Comparison of ENCODE assay signal across 16 cellular contexts in the genomic region with DNA sequence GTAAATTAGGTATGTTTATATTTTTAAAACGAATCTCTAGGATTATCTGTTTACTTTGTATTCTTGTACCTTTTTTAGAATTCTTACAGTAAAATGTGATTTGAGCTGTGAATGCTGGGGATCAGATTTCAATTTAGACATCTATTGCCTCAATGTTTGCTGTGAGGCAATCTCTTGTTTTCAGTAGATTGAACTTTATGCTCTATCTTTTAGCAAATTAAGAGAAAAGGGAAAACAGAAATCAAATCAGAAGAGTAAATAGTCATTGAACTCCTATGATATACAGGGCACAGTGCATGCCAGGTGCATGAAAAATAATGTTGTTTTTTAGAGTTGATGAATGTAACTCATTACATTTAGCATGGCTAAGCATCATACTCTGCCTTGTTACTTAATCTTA. TPM values are rescaled to one million over a fixed set of nuclear protein-coding genes. Genes with fewer than 3 reads are reported as not detected.
DNase-seq lines count a peak whose midpoint lies in the region; FAIRE-seq and TF ChIP-seq lines count a peak whose summit lies in the region.
"Had no signal": no experiment of that assay in that cellular context is flagged by ENCODE, and none has a peak within 500 bp of the region (broad histone marks: within the 10 kb centered on the region; RNA-seq: fewer than 3 reads in every experiment).

No MANE protein-coding gene starts in this region.

- TF ChIP-seq CTCF in liver (IDR thresholded peaks at IDR 0.05; ENCODE audit: low read depth, low read length, missing input control) (no peak), A673 (conservative IDR thresholded peaks at IDR 0.05; ENCODE audit: low read depth, low read length) (no peak)

- CTCF ChIA-PET in A673 (lab: Charles Lee) = no interaction called here

- peak; percentile 20 for FAIRE-seq in H54 (lab: Jason Lieb, UNC)

- no peak for DNase-seq in H54 (ENCODE audit: insufficient read length, low spot score)
- DNase-seq in fibroblast of gingiva (ENCODE audit: low read depth) = peak; percentile 27
- DNase-seq in Ammon's horn (ENCODE audit: low spot score) = no peak
- DNase-seq in A673 (ENCODE audit: low spot score) = no peak
- DNase-seq in NCI-H1417 (lab: John Stamatoyannopoulos, UW) = no peak
- DNase-seq: Calu3; CD4-positive, CD25-positive, alpha-beta regulatory T cell; DMS53; Kasumi-1; NCI-H1105; NCI-H187 treated with DMSO at 0.1 percent for 48 hours; NCI-H526; SHP77 treated with DMSO at 0.1 percent for 48 hours had no signal

- intact Hi-C loops in A673 (cut with micrococcal nuclease; ENCODE audit: unreplicated experiment) = no loop called here

- peaks cover 2 to 43% (median 21%) of the 10 kb centered on the region in 4 donors for H3K4me1 ChIP-seq in liver (ENCODE audit: control insufficient read depth in 4 of 4, insufficient read depth in 4 of 4, low read length in 3 of 4)
- no peaks in the 10 kb centered on the region for H3K4me1 ChIP-seq in A673 (ENCODE audit: insufficient read depth, low read length, poor library complexity, severe bottlenecking)

- H3K27me3 ChIP-seq in liver (ENCODE audit: control insufficient read depth in 4 of 4, insufficient read depth in 4 of 4, low read length in 3 of 4) (no peaks in the 10 kb centered on the region), A673 (replicated peaks; ENCODE audit: insufficient read depth, low read depth, low read length, poor library complexity) (no peaks in the 10 kb centered on the region)

- no peak for TF ChIP-seq POLR2A in H54 (IDR thresholded peaks at IDR 0.05; ENCODE audit: low read depth, low read length)

- WGBS in liver = 29% methylated on average over 1 of the region's 1 CpG

- H3K27ac ChIP-seq in liver (ENCODE audit: low read depth in 1 of 2, low read length in 2 of 2) (peak overlapping the region; percentile 75 to 77), A673 (ENCODE audit: low read depth, low read length, poor library complexity, severe bottlenecking) (no peak overlapping the region)

- peak overlapping the region in 1 of 2 donors; percentile 41 for H3K9ac ChIP-seq in liver (ENCODE audit: low read depth in 1 of 2, low read length in 2 of 2)

- TF ChIP-seq RAD21 in Ishikawa (IDR thresholded peaks at IDR 0.05; ENCODE audit: low read depth) (no peak), liver (IDR thresholded peaks at IDR 0.05) (peak; percentile 46)

- no TSS peak for BruUV-seq in A673 (replicated peaks; lab: Mats Ljungman, UMichigan)

- H3K4me3 ChIP-seq in liver (ENCODE audit: low read depth in 1 of 3, low read length in 3 of 3) (no peak overlapping the region), A673 (ENCODE audit: low read depth, low read length, poor library complexity, severe bottlenecking) (no peak overlapping the region)
- H3K4me3 ChIP-seq: GM23338 had no signal

- H3K36me3 ChIP-seq in liver (ENCODE audit: control insufficient read depth in 4 of 4, insufficient read depth in 3 of 4, low read depth in 1 of 4, low read length in 3 of 4) (peaks cover 0 to 2% (median 0%) of the 10 kb centered on the region in 4 donors), A673 (ENCODE audit: insufficient read depth, low read length, poor library complexity, severe bottlenecking) (peaks cover 4% of the 10 kb centered on the region)

- TF ChIP-seq EP300 in Ishikawa (IDR thresholded peaks at IDR 0.05; ENCODE audit: borderline replicate concordance) = no peak

- POLR2A ChIA-PET in A673 (lab: Charles Lee; ENCODE audit: low non-redundant PET) = no interaction called here

- H3K9me3 ChIP-seq in liver (ENCODE audit: control insufficient read depth in 4 of 4, low read length in 3 of 4) (no peaks in the 10 kb centered on the region), A673 (ENCODE audit: low read depth, low read length, poor library complexity, severe bottlenecking) (no peaks in the 10 kb centered on the region)

TF ChIP-seq in Ishikawa, 13 proteins besides CTCF, POLR2A, EP300 and RAD21:
- TF ChIP-seq YY1 (IDR thresholded peaks at IDR 0.05; ENCODE audit: low read depth) (no peak), CEBPB (IDR thresholded peaks at IDR 0.05) (peak; percentile 14; the same call in 1 of the 2 replicates)

TF ChIP-seq in liver, 16 proteins besides CTCF, POLR2A, EP300 and RAD21:
- TF ChIP-seq FOXA2 (IDR thresholded peaks at IDR 0.05) = peak; percentile 87
- TF ChIP-seq, protein P1, sequence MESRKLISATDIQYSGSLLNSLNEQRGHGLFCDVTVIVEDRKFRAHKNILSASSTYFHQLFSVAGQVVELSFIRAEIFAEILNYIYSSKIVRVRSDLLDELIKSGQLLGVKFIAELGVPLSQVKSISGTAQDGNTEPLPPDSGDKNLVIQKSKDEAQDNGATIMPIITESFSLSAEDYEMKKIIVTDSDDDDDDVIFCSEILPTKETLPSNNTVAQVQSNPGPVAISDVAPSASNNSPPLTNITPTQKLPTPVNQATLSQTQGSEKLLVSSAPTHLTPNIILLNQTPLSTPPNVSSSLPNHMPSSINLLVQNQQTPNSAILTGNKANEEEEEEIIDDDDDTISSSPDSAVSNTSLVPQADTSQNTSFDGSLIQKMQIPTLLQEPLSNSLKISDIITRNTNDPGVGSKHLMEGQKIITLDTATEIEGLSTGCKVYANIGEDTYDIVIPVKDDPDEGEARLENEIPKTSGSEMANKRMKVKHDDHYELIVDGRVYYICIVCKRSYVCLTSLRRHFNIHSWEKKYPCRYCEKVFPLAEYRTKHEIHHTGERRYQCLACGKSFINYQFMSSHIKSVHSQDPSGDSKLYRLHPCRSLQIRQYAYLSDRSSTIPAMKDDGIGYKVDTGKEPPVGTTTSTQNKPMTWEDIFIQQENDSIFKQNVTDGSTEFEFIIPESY (IDR thresholded peaks at IDR 0.05) = peak; percentile 63
- TF ChIP-seq GABPA (IDR thresholded peaks at IDR 0.05 in 1 of 2, conservative IDR thresholded peaks at IDR 0.05 in 1 of 2) = peak in 1 of 2 donors; percentile 4
- TF ChIP-seq REST (IDR thresholded peaks at IDR 0.05) = peak; percentile 70
- peak; percentile 84 for TF ChIP-seq SP1 (IDR thresholded peaks at IDR 0.05)
- no peak for TF ChIP-seq EGR1 (IDR thresholded peaks at IDR 0.05; ENCODE audit: low read depth in 2 of 2)
- peak; percentile 68 to 70 for TF ChIP-seq JUND (IDR thresholded peaks at IDR 0.05)
- no peak for TF ChIP-seq TAF1 (conservative IDR thresholded peaks at IDR 0.05)
- TF ChIP-seq YY1 (IDR thresholded peaks at IDR 0.05) = peak; percentile 52
- TF ChIP-seq HNF4G (IDR thresholded peaks at IDR 0.05) = peak; percentile 36
- peak; percentile 82 to 89 for TF ChIP-seq HNF4A (conservative IDR thresholded peaks at IDR 0.05)
- peak; percentile 82 for TF ChIP-seq FOXA1 (IDR thresholded peaks at IDR 0.05)
- TF ChIP-seq, protein P2, sequence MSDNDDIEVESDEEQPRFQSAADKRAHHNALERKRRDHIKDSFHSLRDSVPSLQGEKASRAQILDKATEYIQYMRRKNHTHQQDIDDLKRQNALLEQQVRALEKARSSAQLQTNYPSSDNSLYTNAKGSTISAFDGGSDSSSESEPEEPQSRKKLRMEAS (IDR thresholded peaks at IDR 0.05) = peak; percentile 39
- peak; percentile 65 for TF ChIP-seq ATF3 (IDR thresholded peaks at IDR 0.05)
- TF ChIP-seq RXRA (IDR thresholded peaks at IDR 0.05) = peak; percentile 87 to 92
- TF ChIP-seq NR2F2 (IDR thresholded peaks at IDR 0.05) = no peak
TF ChIP-seq in liver: peak in this region for 13.

RNA-seq across cellular contexts. Expression of gene ZC3H6, which starts 39.5 kb away (rescaled TPM):
- 1 to 10 TPM; 3.7 to 5.8 TPM for total RNA-seq in liver
- under 1 TPM; 0.32 to 0.99 TPM for polyA plus RNA-seq in liver
- total RNA-seq in A673 (2021) = 7.6 and 14.0 TPM in 2 replicates
